8 cellular contexts compared by ENCODE assay signal in the genomic region with DNA sequence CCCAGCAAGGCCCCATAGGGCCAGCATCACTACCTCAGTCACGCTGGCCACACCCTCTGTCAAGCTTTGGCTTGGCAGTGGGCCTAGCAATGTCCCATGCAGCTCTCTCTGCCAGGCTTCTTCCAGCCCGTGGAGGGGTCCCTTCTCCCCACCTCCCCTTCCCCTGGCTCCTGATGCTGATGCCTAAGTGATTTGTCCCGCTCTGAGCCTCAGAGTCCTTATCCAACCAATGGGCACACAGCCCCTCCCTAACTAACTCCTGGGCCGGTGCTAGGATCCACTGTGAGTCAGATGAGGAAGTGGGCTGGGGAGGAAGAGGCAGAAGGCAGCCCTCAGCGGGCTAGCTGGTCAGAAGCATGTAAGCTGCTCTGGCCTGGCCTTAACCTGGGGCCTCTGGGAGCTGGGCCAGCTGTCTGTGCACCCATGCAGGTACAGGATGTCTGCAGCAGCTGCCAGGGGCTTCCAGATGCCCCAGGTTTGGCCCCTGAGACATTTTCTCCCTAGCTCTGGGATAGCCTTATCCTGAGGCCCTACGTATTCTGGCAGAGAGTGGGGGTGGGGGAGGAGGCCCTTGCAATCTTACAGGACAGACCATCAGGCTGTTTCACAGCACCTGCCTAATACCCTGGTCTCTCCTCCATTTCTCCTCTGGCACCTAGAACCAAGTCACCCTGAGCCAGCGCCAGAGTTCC. TPM values are rescaled to one million over a fixed set of nuclear protein-coding genes. Genes with fewer than 3 reads are reported as not detected.
DNase-seq lines count a peak whose midpoint lies in the region; ATAC-seq and TF ChIP-seq lines count a peak whose summit lies in the region.

No MANE protein-coding gene starts in this region.

- POLR2A ChIA-PET in activated CD8-positive, alpha-beta T cell treated with anti-CD3 and anti-CD28 coated beads for 36 hours (lab: Charles Lee), result interaction anchor here (1.0 to 2.3 kb wide), 2 partner anchors 10 to 52 kb away, joined by 3 to 6 read pairs; partner anchors contain the start of gene NKTR

- H3K36me3 ChIP-seq in HUES64 (ENCODE audit: insufficient read depth, low read length), result peaks cover 18% of the 10 kb centered on the region

- WGBS in HUES64, result 52% methylated on average over 7 of the region's 7 CpGs

- no peaks in the 10 kb centered on the region for H3K9me3 Mint-ChIP-seq in activated CD8-positive, alpha-beta T cell treated with anti-CD3 and anti-CD28 coated beads for 36 hours
- H3K9me3 Mint-ChIP-seq in osteocyte (ENCODE audit: unreplicated experiment), result no peaks in the 10 kb centered on the region

- H3K4me1 ChIP-seq in HUES64 (ENCODE audit: insufficient read depth, low read length), result peaks cover 42% of the 10 kb centered on the region

- TF ChIP-seq CTCF in GM20000 (IDR thresholded peaks at IDR 0.05; ENCODE audit: extremely low read depth, missing control alignments) (no peak), osteocyte (IDR thresholded peaks at IDR 0.05) (no peak)
- no peak for TF ChIP-seq CTCF in activated CD8-positive, alpha-beta T cell treated with anti-CD3 and anti-CD28 coated beads for 36 hours (IDR thresholded peaks at IDR 0.05)

- ATAC-seq in activated CD8-positive, alpha-beta T cell treated with anti-CD3 and anti-CD28 coated beads for 36 hours, result no peak

- no peaks in the 10 kb centered on the region for H3K9me3 ChIP-seq in HUES64 (ENCODE audit: insufficient read depth, low read depth, low read length)

- no peak overlapping the region for H3K27ac ChIP-seq in HUES64 (ENCODE audit: low read depth, low read length)

- no peak overlapping the region for H3K27ac Mint-ChIP-seq in activated CD8-positive, alpha-beta T cell treated with anti-CD3 and anti-CD28 coated beads for 36 hours
- H3K27ac Mint-ChIP-seq in osteocyte (ENCODE audit: unreplicated experiment), result peak overlapping the region; percentile 88

- peak overlapping the region; percentile 69 for H3K4me3 ChIP-seq in HUES64 (ENCODE audit: low read length)

- no peak overlapping the region for H3K9ac ChIP-seq in HUES64 (ENCODE audit: low read depth, low read length)

- no peaks in the 10 kb centered on the region for H3K27me3 ChIP-seq in HUES64 (ENCODE audit: insufficient read depth, low read length)

- peaks cover 6% of the 10 kb centered on the region for H3K4me1 Mint-ChIP-seq in activated CD8-positive, alpha-beta T cell treated with anti-CD3 and anti-CD28 coated beads for 36 hours (ENCODE audit: low read depth)
- peaks cover 55% of the 10 kb centered on the region for H3K4me1 Mint-ChIP-seq in osteocyte (ENCODE audit: unreplicated experiment)

- intact Hi-C loops in activated CD8-positive, alpha-beta T cell treated with anti-CD3 and anti-CD28 coated beads for 36 hours (cut with micrococcal nuclease), result no loop called here

- peak overlapping the region; percentile 71 for H3K4me3 Mint-ChIP-seq in activated CD8-positive, alpha-beta T cell treated with anti-CD3 and anti-CD28 coated beads for 36 hours
- peak overlapping the region; percentile 90 for H3K4me3 Mint-ChIP-seq in osteocyte (ENCODE audit: unreplicated experiment)

- no peaks in the 10 kb centered on the region for H3K36me3 Mint-ChIP-seq in activated CD8-positive, alpha-beta T cell treated with anti-CD3 and anti-CD28 coated beads for 36 hours (ENCODE audit: low read depth)
- H3K36me3 Mint-ChIP-seq in osteocyte (ENCODE audit: unreplicated experiment), result peaks cover 9% of the 10 kb centered on the region

- CTCF ChIA-PET in activated CD8-positive, alpha-beta T cell treated with anti-CD3 and anti-CD28 coated beads for 36 hours (lab: Charles Lee), result interaction anchor here (0.7 to 1.5 kb wide), 3 partner anchors 11 to 127 kb away, joined by 3 to 4 read pairs (median 3); no protein-coding TSS in a partner anchor

- DNase-seq in D341Med (ENCODE audit: low spot score) (peak; percentile 39), GM20000 (ENCODE audit: low spot score) (peak; percentile 59), glomerular endothelial cell (ENCODE audit: extremely low read depth, low read depth, low spot score) (peak; percentile 31), osteocyte (ENCODE audit: extremely low spot score, unreplicated experiment) (no peak), NCI-H2081 treated with DMSO at 0.1 percent for 48 hours (lab: John Stamatoyannopoulos, UW) (no peak), epidermal melanocyte (ENCODE audit: insufficient read length, low spot score) (no peak)
- DNase-seq in activated CD8-positive, alpha-beta T cell treated with anti-CD3 and anti-CD28 coated beads for 36 hours, result no peak

- H3K27me3 Mint-ChIP-seq in activated CD8-positive, alpha-beta T cell treated with anti-CD3 and anti-CD28 coated beads for 36 hours, result peaks cover 5% of the 10 kb centered on the region
- no peaks in the 10 kb centered on the region for H3K27me3 Mint-ChIP-seq in osteocyte (ENCODE audit: unreplicated experiment)

RNA-seq across cellular contexts. Expression of gene ZBTB47, which starts 0.7 kb away (rescaled TPM):
- 2.4 TPM for polyA plus RNA-seq in HUES64 (2013, experiment 1 of 2)
- 2.9 TPM for polyA plus RNA-seq in HUES64 (2013, experiment 2 of 2)
- total RNA-seq in activated CD8-positive, alpha-beta T cell treated with anti-CD3 and anti-CD28 coated beads for 36 hours, result under 1 TPM; 0.43 to 0.45 TPM
- total RNA-seq in glomerular endothelial cell (19.1 and 24.3 TPM in 2 replicates), osteocyte (26.7 and 29.2 TPM in 2 replicates)

RNA-seq across cellular contexts. Expression of gene KLHL40, which starts 32.6 kb away (rescaled TPM):
- polyA plus RNA-seq in HUES64 (2013, experiment 1 of 2), result not detected
- polyA plus RNA-seq in HUES64 (2013, experiment 2 of 2), result not detected
- not detected for total RNA-seq in activated CD8-positive, alpha-beta T cell treated with anti-CD3 and anti-CD28 coated beads for 36 hours
- total RNA-seq in glomerular endothelial cell (not detected in 2 replicates), osteocyte (not detected in 2 replicates)

RNA-seq across cellular contexts. Expression of gene HHATL, which starts 49.8 kb away (rescaled TPM):
- polyA plus RNA-seq in HUES64 (2013, experiment 1 of 2), result not detected
- not detected for polyA plus RNA-seq in HUES64 (2013, experiment 2 of 2)
- total RNA-seq in activated CD8-positive, alpha-beta T cell treated with anti-CD3 and anti-CD28 coated beads for 36 hours, result not detected
- total RNA-seq in glomerular endothelial cell (not detected in 2 replicates), osteocyte (not detected in 2 replicates)

RNA-seq across cellular contexts. Expression of gene NKTR, which starts 52.3 kb away (rescaled TPM):
- 29.4 TPM for polyA plus RNA-seq in HUES64 (2013, experiment 1 of 2)
- polyA plus RNA-seq in HUES64 (2013, experiment 2 of 2), result 33.5 TPM
- 10 to 100 TPM; 63.4 to 65.9 TPM for total RNA-seq in activated CD8-positive, alpha-beta T cell treated with anti-CD3 and anti-CD28 coated beads for 36 hours
- total RNA-seq in glomerular endothelial cell (23.0 and 73.9 TPM in 2 replicates), osteocyte (65.4 and 73.7 TPM in 2 replicates)

Comparison
In these comparisons a context has a peak if more than half of its experiments do, and no peak if none do; other contexts are left out.
1. DNase-seq: peak in D341Med (single experiment), GM20000 (single experiment) and glomerular endothelial cell (single experiment); none in activated CD8-positive, alpha-beta T cell treated with anti-CD3 and anti-CD28 coated beads for 36 hours (single experiment), osteocyte (single experiment), NCI-H2081 treated with DMSO at 0.1 percent for 48 hours (single experiment) and epidermal melanocyte (single experiment).
2. RNA of gene ZBTB47, which starts 0.7 kb away (total RNA-seq): 26.7 to 29.2 TPM in osteocyte and 19.1 to 24.3 TPM in glomerular endothelial cell; 0.43 to 0.45 TPM in activated CD8-positive, alpha-beta T cell treated with anti-CD3 and anti-CD28 coated beads for 36 hours; every median in the first group is over 10 times any median in the second.